In genomic region chr4:27176400-27176799, GRCh38 we compare ENCODE assay signal across 8 cellular contexts.
DNase-seq lines count a peak whose midpoint lies in the region; ATAC-seq and TF ChIP-seq lines count a peak whose summit lies in the region.

No MANE protein-coding gene starts in this region.

- H3K27me3 Mint-ChIP-seq in type B pancreatic cell: no peaks in the 10 kb centered on the region

- intact Hi-C loops in heart right ventricle (cut with DNase I): no loop called here

- CTCF ChIA-PET in RWPE1 (lab: Yijun Ruan, JAX): interaction anchor here (0.6 kb wide), 1 partner anchor 234 kb away, joined by 6 read pairs; no protein-coding TSS in a partner anchor

- no peak overlapping the region for H3K4me3 ChIP-seq in heart right ventricle

- DNase-seq in COLO829 (ENCODE audit: low spot score) (peak; percentile 13), HuH-7 (ENCODE audit: low spot score) (peak; percentile 21), RWPE1 (ENCODE audit: low spot score) (peak; percentile 29), heart right ventricle (no peak), type B pancreatic cell (ENCODE audit: extremely low spot score, unreplicated experiment) (no peak)
- no peak for DNase-seq in effector CD4-positive, alpha-beta T cell
- no peak for DNase-seq in stimulated activated CD4-positive, alpha-beta T cell treated with anti-CD3 and anti-CD28 coated beads, Interleukin-1b, Interleukin-23, amount 100 ng/mL, for 48 hours

- WGBS in heart right ventricle, 2 donors: 35 to 39% methylated on average over 3 of the region's 3 CpGs

- H3K9me3 Mint-ChIP-seq in type B pancreatic cell: no peaks in the 10 kb centered on the region

- no peak for TF ChIP-seq CTCF in RWPE1 (conservative IDR thresholded peaks at IDR 0.05; ENCODE audit: low read depth)
- TF ChIP-seq CTCF in heart right ventricle (IDR thresholded peaks at IDR 0.05): peak in 6 of 9 donors; percentile 34 to 57 (median 44)
- peak; percentile 69 for TF ChIP-seq CTCF in type B pancreatic cell (conservative IDR thresholded peaks at IDR 0.05)

- ATAC-seq in heart right ventricle: peak in 3 of 8 donors; percentile 42 to 67 (median 61)
- no peak for ATAC-seq in HG02885 (IDR thresholded peaks at IDR 0.05; ENCODE audit: poor library complexity, unreplicated experiment)

- H3K4me1 ChIP-seq in heart right ventricle: no peaks in the 10 kb centered on the region

- H3K27ac ChIP-seq in RWPE1 (no peak overlapping the region), heart right ventricle (no peak overlapping the region)

- no peaks in the 10 kb centered on the region for H3K36me3 ChIP-seq in heart right ventricle

- H3K36me3 Mint-ChIP-seq in type B pancreatic cell: no peaks in the 10 kb centered on the region

- H3K4me3 Mint-ChIP-seq in type B pancreatic cell: no peak overlapping the region

- H3K9me3 ChIP-seq in heart right ventricle: no peaks in the 10 kb centered on the region

- no peaks in the 10 kb centered on the region for H3K4me1 Mint-ChIP-seq in type B pancreatic cell (ENCODE audit: unreplicated experiment)

- no peaks in the 10 kb centered on the region for H3K27me3 ChIP-seq in heart right ventricle

- H3K27ac Mint-ChIP-seq in type B pancreatic cell: no peak overlapping the region

- POLR2A ChIA-PET in RWPE1 (lab: Yijun Ruan, JAX; ENCODE audit: low non-redundant PET): no interaction called here

Comparison
In these comparisons a context has a peak if more than half of its experiments do, and no peak if none do; other contexts are left out.
1. DNase-seq: peak in COLO829 (single experiment), HuH-7 (single experiment) and RWPE1 (single experiment); none in heart right ventricle (0 of 2), type B pancreatic cell (single experiment), effector CD4-positive, alpha-beta T cell (single experiment) and stimulated activated CD4-positive, alpha-beta T cell treated with anti-CD3 and anti-CD28 coated beads, Interleukin-1b, Interleukin-23, amount 100 ng/mL, for 48 hours (single experiment).